1 cellular context compared by ENCODE assay signal in genomic region chr22:30078320-30079311, GRCh38.
TF ChIP-seq lines count a peak whose summit lies in the region.

No MANE protein-coding gene starts in this region.

TF ChIP-seq in GM12878, 131 proteins besides CTCF, POLR2A, EP300 and RAD21 (continued from another document):
- 0 out of 2 replicates have a peak, but pooled peaks have one; percentile 30 for TF ChIP-seq MLLT1 (IDR thresholded peaks at IDR 0.05)
- TF ChIP-seq WRNIP1 (IDR thresholded peaks at IDR 0.05; ENCODE audit: borderline replicate concordance, low read depth, low read length), result no peak
- peak; percentile 60 for TF ChIP-seq JUNB (IDR thresholded peaks at IDR 0.05)
- no peak for TF ChIP-seq GATAD2B (conservative IDR thresholded peaks at IDR 0.05; ENCODE audit: low read depth)
- TF ChIP-seq MEF2A (IDR thresholded peaks at IDR 0.05; ENCODE audit: insufficient read depth, low read depth, low read length), result 0 out of 2 replicates have a peak, but pooled peaks have one; percentile 4
- peak; percentile 71 for TF ChIP-seq EED (IDR thresholded peaks at IDR 0.05; ENCODE audit: low read depth)
- peak; percentile 35 for TF ChIP-seq RUNX3 (IDR thresholded peaks at IDR 0.05; ENCODE audit: low read length)
- 0 out of 3 replicates have a peak, but pooled peaks of 1 of the 2 experiments have one; percentile 24 for TF ChIP-seq EGR1 (IDR thresholded peaks at IDR 0.05; ENCODE audit: borderline replicate concordance in 1 of 2, low read depth in 2 of 2, low read length in 2 of 2)
- 0 out of 2 replicates have a peak, but pooled peaks have one; percentile 17 for TF ChIP-seq MTA2 (IDR thresholded peaks at IDR 0.05; ENCODE audit: low read depth)
- TF ChIP-seq ESRRA (IDR thresholded peaks at IDR 0.05; ENCODE audit: low read length), result no peak
- peak; percentile 59 for TF ChIP-seq MEF2B (IDR thresholded peaks at IDR 0.05; ENCODE audit: partially characterized antibody, poor library complexity, severe bottlenecking)
- TF ChIP-seq ZNF384 (IDR thresholded peaks at IDR 0.05; ENCODE audit: borderline replicate concordance, low read depth, low read length), result peak; percentile 13; the same call in 1 of the 2 replicates
- TF ChIP-seq, protein P1, sequence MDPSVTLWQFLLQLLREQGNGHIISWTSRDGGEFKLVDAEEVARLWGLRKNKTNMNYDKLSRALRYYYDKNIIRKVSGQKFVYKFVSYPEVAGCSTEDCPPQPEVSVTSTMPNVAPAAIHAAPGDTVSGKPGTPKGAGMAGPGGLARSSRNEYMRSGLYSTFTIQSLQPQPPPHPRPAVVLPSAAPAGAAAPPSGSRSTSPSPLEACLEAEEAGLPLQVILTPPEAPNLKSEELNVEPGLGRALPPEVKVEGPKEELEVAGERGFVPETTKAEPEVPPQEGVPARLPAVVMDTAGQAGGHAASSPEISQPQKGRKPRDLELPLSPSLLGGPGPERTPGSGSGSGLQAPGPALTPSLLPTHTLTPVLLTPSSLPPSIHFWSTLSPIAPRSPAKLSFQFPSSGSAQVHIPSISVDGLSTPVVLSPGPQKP (IDR thresholded peaks at IDR 0.05; ENCODE audit: low read depth, low read length), result 0 out of 2 replicates have a peak, but pooled peaks have one; percentile 23
- TF ChIP-seq TCF7 (IDR thresholded peaks at IDR 0.05; ENCODE audit: borderline replicate concordance), result 0 out of 2 replicates have a peak, but pooled peaks have one; percentile 1
- TF ChIP-seq NFIC (IDR thresholded peaks at IDR 0.05; ENCODE audit: low read depth, low read length), result peak; percentile 63; the same call in 1 of the 2 replicates
- TF ChIP-seq, protein P2, sequence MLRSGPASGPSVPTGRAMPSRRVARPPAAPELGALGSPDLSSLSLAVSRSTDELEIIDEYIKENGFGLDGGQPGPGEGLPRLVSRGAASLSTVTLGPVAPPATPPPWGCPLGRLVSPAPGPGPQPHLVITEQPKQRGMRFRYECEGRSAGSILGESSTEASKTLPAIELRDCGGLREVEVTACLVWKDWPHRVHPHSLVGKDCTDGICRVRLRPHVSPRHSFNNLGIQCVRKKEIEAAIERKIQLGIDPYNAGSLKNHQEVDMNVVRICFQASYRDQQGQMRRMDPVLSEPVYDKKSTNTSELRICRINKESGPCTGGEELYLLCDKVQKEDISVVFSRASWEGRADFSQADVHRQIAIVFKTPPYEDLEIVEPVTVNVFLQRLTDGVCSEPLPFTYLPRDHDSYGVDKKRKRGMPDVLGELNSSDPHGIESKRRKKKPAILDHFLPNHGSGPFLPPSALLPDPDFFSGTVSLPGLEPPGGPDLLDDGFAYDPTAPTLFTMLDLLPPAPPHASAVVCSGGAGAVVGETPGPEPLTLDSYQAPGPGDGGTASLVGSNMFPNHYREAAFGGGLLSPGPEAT (IDR thresholded peaks at IDR 0.05; ENCODE audit: low read depth), result 0 out of 2 replicates have a peak, but pooled peaks have one; percentile 47
- TF ChIP-seq, protein P3, sequence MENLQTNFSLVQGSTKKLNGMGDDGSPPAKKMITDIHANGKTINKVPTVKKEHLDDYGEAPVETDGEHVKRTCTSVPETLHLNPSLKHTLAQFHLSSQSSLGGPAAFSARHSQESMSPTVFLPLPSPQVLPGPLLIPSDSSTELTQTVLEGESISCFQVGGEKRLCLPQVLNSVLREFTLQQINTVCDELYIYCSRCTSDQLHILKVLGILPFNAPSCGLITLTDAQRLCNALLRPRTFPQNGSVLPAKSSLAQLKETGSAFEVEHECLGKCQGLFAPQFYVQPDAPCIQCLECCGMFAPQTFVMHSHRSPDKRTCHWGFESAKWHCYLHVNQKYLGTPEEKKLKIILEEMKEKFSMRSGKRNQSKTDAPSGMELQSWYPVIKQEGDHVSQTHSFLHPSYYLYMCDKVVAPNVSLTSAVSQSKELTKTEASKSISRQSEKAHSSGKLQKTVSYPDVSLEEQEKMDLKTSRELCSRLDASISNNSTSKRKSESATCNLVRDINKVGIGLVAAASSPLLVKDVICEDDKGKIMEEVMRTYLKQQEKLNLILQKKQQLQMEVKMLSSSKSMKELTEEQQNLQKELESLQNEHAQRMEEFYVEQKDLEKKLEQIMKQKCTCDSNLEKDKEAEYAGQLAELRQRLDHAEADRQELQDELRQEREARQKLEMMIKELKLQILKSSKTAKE (IDR thresholded peaks at IDR 0.05; ENCODE audit: low read depth, poor library complexity, severe bottlenecking), result no peak
- TF ChIP-seq IKZF2 (IDR thresholded peaks at IDR 0.05), result peak; percentile 33 to 39; a peak in 1 of 4 replicates
- TF ChIP-seq, protein P4, sequence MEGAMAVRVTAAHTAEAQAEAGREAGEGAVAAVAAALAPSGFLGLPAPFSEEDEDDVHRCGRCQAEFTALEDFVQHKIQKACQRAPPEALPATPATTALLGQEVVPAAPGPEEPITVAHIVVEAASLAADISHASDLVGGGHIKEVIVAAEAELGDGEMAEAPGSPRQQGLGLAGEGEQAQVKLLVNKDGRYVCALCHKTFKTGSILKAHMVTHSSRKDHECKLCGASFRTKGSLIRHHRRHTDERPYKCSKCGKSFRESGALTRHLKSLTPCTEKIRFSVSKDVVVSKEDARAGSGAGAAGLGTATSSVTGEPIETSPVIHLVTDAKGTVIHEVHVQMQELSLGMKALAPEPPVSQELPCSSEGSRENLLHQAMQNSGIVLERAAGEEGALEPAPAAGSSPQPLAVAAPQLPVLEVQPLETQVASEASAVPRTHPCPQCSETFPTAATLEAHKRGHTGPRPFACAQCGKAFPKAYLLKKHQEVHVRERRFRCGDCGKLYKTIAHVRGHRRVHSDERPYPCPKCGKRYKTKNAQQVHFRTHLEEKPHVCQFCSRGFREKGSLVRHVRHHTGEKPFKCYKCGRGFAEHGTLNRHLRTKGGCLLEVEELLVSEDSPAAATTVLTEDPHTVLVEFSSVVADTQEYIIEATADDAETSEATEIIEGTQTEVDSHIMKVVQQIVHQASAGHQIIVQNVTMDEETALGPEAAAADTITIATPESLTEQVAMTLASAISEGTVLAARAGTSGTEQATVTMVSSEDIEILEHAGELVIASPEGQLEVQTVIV (IDR thresholded peaks at IDR 0.05; ENCODE audit: borderline replicate concordance, partially characterized antibody), result no peak
